Comparison of ENCODE assay signal across 1 cellular context in the genomic region with DNA sequence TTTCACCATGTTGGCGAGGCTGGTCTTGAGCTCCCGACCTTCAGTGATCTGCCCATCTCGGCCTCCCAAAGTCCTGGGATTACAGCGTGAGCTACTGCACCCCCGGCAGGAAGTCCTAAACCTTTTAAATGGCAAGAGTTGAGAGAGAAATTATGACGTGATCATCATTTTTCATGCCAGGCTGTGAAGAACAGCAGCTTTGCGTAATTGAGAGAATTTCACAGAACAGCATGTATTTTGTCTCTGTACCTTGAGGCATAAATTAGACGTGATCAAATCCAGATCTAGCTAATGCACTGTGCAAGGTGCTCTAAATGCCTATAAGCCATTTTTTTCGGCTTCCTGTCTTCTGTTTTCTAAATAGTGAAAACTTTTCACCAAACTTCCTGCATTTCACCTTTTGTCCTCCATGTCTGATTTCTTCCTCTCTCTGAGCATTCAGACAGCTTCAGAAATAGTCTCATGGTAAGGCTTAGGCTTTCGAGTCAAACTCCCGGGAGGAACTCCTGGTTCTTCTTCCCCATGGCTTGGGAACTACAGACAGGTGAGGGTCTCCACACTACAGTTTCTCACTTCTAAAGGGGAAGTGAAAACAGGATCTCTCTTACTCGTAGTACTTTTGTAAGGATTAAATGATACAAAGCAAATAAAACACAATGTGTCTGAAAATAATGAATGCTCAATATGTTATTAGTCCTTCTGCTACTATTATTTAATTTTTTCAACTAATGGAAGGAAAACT.
TF ChIP-seq lines count a peak whose summit lies in the region.

No MANE protein-coding gene starts in this region.

TF ChIP-seq in SK-N-SH, 30 proteins besides CTCF, POLR2A, EP300 and RAD21:
- TF ChIP-seq, protein P1, sequence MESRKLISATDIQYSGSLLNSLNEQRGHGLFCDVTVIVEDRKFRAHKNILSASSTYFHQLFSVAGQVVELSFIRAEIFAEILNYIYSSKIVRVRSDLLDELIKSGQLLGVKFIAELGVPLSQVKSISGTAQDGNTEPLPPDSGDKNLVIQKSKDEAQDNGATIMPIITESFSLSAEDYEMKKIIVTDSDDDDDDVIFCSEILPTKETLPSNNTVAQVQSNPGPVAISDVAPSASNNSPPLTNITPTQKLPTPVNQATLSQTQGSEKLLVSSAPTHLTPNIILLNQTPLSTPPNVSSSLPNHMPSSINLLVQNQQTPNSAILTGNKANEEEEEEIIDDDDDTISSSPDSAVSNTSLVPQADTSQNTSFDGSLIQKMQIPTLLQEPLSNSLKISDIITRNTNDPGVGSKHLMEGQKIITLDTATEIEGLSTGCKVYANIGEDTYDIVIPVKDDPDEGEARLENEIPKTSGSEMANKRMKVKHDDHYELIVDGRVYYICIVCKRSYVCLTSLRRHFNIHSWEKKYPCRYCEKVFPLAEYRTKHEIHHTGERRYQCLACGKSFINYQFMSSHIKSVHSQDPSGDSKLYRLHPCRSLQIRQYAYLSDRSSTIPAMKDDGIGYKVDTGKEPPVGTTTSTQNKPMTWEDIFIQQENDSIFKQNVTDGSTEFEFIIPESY (IDR thresholded peaks at IDR 0.05; ENCODE audit: borderline replicate concordance, low read depth) = no peak
- TF ChIP-seq TCF12 (IDR thresholded peaks at IDR 0.05) (no peak), CHD2 (IDR thresholded peaks at IDR 0.05; ENCODE audit: low read length, partially characterized antibody) (peak; percentile 56), YY1 (IDR thresholded peaks at IDR 0.05; ENCODE audit: low read depth) (no peak), RFX5 (IDR thresholded peaks at IDR 0.05; ENCODE audit: low read length) (no peak), FOXJ3 (CRISPR knock-in tag; IDR thresholded peaks at IDR 0.05) (0 out of 2 replicates have a peak, but pooled peaks have one; percentile 61), NRF1 (IDR thresholded peaks at IDR 0.05; ENCODE audit: low read depth, low read length) (no peak), RCOR1 (IDR thresholded peaks at IDR 0.05; ENCODE audit: low read length) (peak; percentile 84; the same call in 1 of the 2 replicates)
- TF ChIP-seq, protein P2, sequence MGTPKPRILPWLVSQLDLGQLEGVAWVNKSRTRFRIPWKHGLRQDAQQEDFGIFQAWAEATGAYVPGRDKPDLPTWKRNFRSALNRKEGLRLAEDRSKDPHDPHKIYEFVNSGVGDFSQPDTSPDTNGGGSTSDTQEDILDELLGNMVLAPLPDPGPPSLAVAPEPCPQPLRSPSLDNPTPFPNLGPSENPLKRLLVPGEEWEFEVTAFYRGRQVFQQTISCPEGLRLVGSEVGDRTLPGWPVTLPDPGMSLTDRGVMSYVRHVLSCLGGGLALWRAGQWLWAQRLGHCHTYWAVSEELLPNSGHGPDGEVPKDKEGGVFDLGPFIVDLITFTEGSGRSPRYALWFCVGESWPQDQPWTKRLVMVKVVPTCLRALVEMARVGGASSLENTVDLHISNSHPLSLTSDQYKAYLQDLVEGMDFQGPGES (IDR thresholded peaks at IDR 0.05; ENCODE audit: low read depth, low read length) = no peak
